ENCODE assay signal across 11 cellular contexts in genomic region chr22:44677299-44678244, GRCh38. TPM values are rescaled to one million over a fixed set of nuclear protein-coding genes. Genes with fewer than 3 reads are reported as not detected.
A peak's percentile ranks its signal among the peaks of the same experiment; 100 is the strongest.
DNase-seq lines count a peak whose midpoint lies in the region; ATAC-seq and TF ChIP-seq lines count a peak whose summit lies in the region.
"Had no signal": no experiment of that assay in that cellular context is flagged by ENCODE, and none has a peak within 500 bp of the region (broad histone marks: within the 10 kb centered on the region; RNA-seq: fewer than 3 reads in every experiment).

No MANE protein-coding gene starts in this region.

- CTCF ChIA-PET in HEK293 (lab: Yijun Ruan, JAX) = interaction anchor here (0.6 to 1.9 kb wide), 3 partner anchors 7 to 678 kb away, joined by 4 to 7 read pairs (median 5); no protein-coding TSS in a partner anchor

- no peak for TF ChIP-seq CTCF in HEK293 (tag by site-specific recombination; IDR thresholded peaks at IDR 0.05)

- peak overlapping the region; percentile 0 to 66 (median 45); a peak in 15 of 22 replicates for H3K9ac ChIP-seq in BLaER1 treated with 17β-estradiol and CSF1 and Interleukin-3, amounts not matched to agents 10 nM and 100 nM
- peak overlapping the region; percentile 42 to 47 for H3K9ac ChIP-seq in mucosa of rectum (ENCODE audit: low read depth in 1 of 2, low read length in 2 of 2)

- H3K36me3 ChIP-seq in BLaER1 treated with 17β-estradiol and CSF1 and Interleukin-3, amounts not matched to agents 10 nM and 100 nM = peaks cover 0 to 66% (median 0%) of the 10 kb centered on the region in 11 experiments; a peak in 4 of 22 replicates
- H3K36me3 ChIP-seq in HEK293 (ENCODE audit: control insufficient read depth in 2 of 2, insufficient read depth in 1 of 2, low read length in 2 of 2) = no peaks in the 10 kb centered on the region
- no peaks in the 10 kb centered on the region for H3K36me3 ChIP-seq in mucosa of rectum (ENCODE audit: control insufficient read depth in 2 of 2, insufficient read depth in 2 of 2, low read length in 2 of 2)

- no peaks in the 10 kb centered on the region for H3K27me3 ChIP-seq in BLaER1 treated with 17β-estradiol and CSF1 and Interleukin-3, amounts not matched to agents 10 nM and 100 nM
- peaks cover 3% of the 10 kb centered on the region in 2 donors for H3K27me3 ChIP-seq in mucosa of rectum (ENCODE audit: control insufficient read depth in 2 of 2, insufficient read depth in 2 of 2, low read length in 2 of 2)

- H3K36me3 Mint-ChIP-seq in activated naive CD8-positive, alpha-beta T cell treated with anti-CD3 and anti-CD28 coated beads, Interleukin-2, amount 50 U/mL, for 24 hours (ENCODE audit: low read depth) = peaks cover 2% of the 10 kb centered on the region

- peaks cover 32% of the 10 kb centered on the region for H3K4me1 Mint-ChIP-seq in activated naive CD8-positive, alpha-beta T cell treated with anti-CD3 and anti-CD28 coated beads, Interleukin-2, amount 50 U/mL, for 24 hours

- peak overlapping the region; percentile 68 to 91 (median 82) for H3K4me2 ChIP-seq in BLaER1 treated with 17β-estradiol and CSF1 and Interleukin-3, amounts not matched to agents 10 nM and 100 nM

- no peak for ATAC-seq in activated naive CD8-positive, alpha-beta T cell treated with anti-CD3 and anti-CD28 coated beads, Interleukin-2, amount 50 U/mL, for 24 hours
- no peak for ATAC-seq in GM18861 (IDR thresholded peaks at IDR 0.05; ENCODE audit: unreplicated experiment)
- no peak for ATAC-seq in HG02759 (IDR thresholded peaks at IDR 0.05; ENCODE audit: unreplicated experiment)

- no peaks in the 10 kb centered on the region for H3K9me3 ChIP-seq in BLaER1 treated with 17β-estradiol and CSF1 and Interleukin-3, amounts not matched to agents 10 nM and 100 nM (replicated peaks in 1 of 11)
- no peaks in the 10 kb centered on the region for H3K9me3 ChIP-seq in HEK293 (ENCODE audit: control insufficient read depth, insufficient read depth, low read depth, low read length)
- no peaks in the 10 kb centered on the region for H3K9me3 ChIP-seq in mucosa of rectum (ENCODE audit: control insufficient read depth in 2 of 2, low read length in 2 of 2)

- DNase-seq in activated naive CD8-positive, alpha-beta T cell treated with anti-CD3 and anti-CD28 coated beads, Interleukin-2, amount 50 U/mL, for 24 hours = no peak
- DNase-seq in HT-29 (ENCODE audit: low spot score) = no peak
- no peak for DNase-seq in NCI-H526 (lab: John Stamatoyannopoulos, UW)
- DNase-seq: islet precursor cell, NCI-H2107 had no signal

- H3K4me3 Mint-ChIP-seq in activated naive CD8-positive, alpha-beta T cell treated with anti-CD3 and anti-CD28 coated beads, Interleukin-2, amount 50 U/mL, for 24 hours = peak overlapping the region; percentile 66
- H3K4me3 Mint-ChIP-seq: neural crest cell had no signal

- no peak overlapping the region for H3K4me3 ChIP-seq in BLaER1 treated with 17β-estradiol and CSF1 and Interleukin-3, amounts not matched to agents 10 nM and 100 nM
- H3K4me3 ChIP-seq in HEK293 (ENCODE audit: low read depth, low read length) (no peak overlapping the region), mucosa of rectum (ENCODE audit: low read length in 2 of 2) (peak overlapping the region; percentile 66 to 67)

- peak overlapping the region; percentile 11 for H3K27ac Mint-ChIP-seq in activated naive CD8-positive, alpha-beta T cell treated with anti-CD3 and anti-CD28 coated beads, Interleukin-2, amount 50 U/mL, for 24 hours

- H3K9me3 Mint-ChIP-seq in activated naive CD8-positive, alpha-beta T cell treated with anti-CD3 and anti-CD28 coated beads, Interleukin-2, amount 50 U/mL, for 24 hours = no peaks in the 10 kb centered on the region
- H3K9me3 Mint-ChIP-seq: neural crest cell had no signal

- H4K20me1 ChIP-seq in BLaER1 treated with 17β-estradiol and CSF1 and Interleukin-3, amounts not matched to agents 10 nM and 100 nM = peaks cover 0 to 100% (median 0%) of the 10 kb centered on the region in 11 experiments; a peak in 8 of 22 replicates

- peaks cover 50 to 100% (median 59%) of the 10 kb centered on the region in 10 experiments for H3K4me1 ChIP-seq in BLaER1 treated with 17β-estradiol and CSF1 and Interleukin-3, amounts not matched to agents 10 nM and 100 nM
- no peaks in the 10 kb centered on the region for H3K4me1 ChIP-seq in HEK293 (ENCODE audit: control insufficient read depth, insufficient read depth, low read length)
- H3K4me1 ChIP-seq in mucosa of rectum (ENCODE audit: control insufficient read depth in 2 of 2, insufficient read depth in 2 of 2, low read length in 2 of 2) = peaks cover 9 to 14% of the 10 kb centered on the region in 2 donors

- peak overlapping the region in 8 of 11 experiments; percentile 2 to 70 (median 24); a peak in 10 of 22 replicates for H3K27ac ChIP-seq in BLaER1 treated with 17β-estradiol and CSF1 and Interleukin-3, amounts not matched to agents 10 nM and 100 nM
- H3K27ac ChIP-seq in HEK293 (ENCODE audit: extremely low read depth, low read depth, low read length) = no peak overlapping the region
- H3K27ac ChIP-seq in mucosa of rectum (ENCODE audit: low read depth in 2 of 2, low read length in 2 of 2) = peak overlapping the region in 1 of 2 donors; percentile 20

- H3K27me3 Mint-ChIP-seq in activated naive CD8-positive, alpha-beta T cell treated with anti-CD3 and anti-CD28 coated beads, Interleukin-2, amount 50 U/mL, for 24 hours = no peaks in the 10 kb centered on the region

- POLR2A ChIA-PET in HEK293 (lab: Yijun Ruan, JAX) = interaction anchor here (0.9 kb wide), 1 partner anchor 41 kb away, joined by 4 read pairs; no protein-coding TSS in a partner anchor

TF ChIP-seq in HEK293, 187 proteins besides CTCF, POLR2A, EP300 and RAD21:
- TF ChIP-seq, protein P1, sequence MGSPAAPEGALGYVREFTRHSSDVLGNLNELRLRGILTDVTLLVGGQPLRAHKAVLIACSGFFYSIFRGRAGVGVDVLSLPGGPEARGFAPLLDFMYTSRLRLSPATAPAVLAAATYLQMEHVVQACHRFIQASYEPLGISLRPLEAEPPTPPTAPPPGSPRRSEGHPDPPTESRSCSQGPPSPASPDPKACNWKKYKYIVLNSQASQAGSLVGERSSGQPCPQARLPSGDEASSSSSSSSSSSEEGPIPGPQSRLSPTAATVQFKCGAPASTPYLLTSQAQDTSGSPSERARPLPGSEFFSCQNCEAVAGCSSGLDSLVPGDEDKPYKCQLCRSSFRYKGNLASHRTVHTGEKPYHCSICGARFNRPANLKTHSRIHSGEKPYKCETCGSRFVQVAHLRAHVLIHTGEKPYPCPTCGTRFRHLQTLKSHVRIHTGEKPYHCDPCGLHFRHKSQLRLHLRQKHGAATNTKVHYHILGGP (tag by site-specific recombination; IDR thresholded peaks at IDR 0.05) = no peak
- TF ChIP-seq ZNF768 (tag by site-specific recombination; IDR thresholded peaks at IDR 0.05) = peak; percentile 72; the same call in 1 of the 2 replicates

RNA-seq across cellular contexts. Expression of gene PRR5, which starts 24.4 kb away (rescaled TPM):
- 16.6 and 16.9 TPM in 2 replicates for total RNA-seq in HT-29 (2014; rRNA removed; shearing (Covaris generic))

Comparison
In these comparisons a context has a peak if more than half of its experiments do, and no peak if none do; other contexts are left out.
1. H3K4me3 ChIP-seq: peak in mucosa of rectum (2 of 2); none in BLaER1 treated with 17β-estradiol and CSF1 and Interleukin-3, amounts not matched to agents 10 nM and 100 nM (0 of 10) and HEK293 (single experiment).